Comparison of ENCODE assay signal across 15 cellular contexts in the genomic region with DNA sequence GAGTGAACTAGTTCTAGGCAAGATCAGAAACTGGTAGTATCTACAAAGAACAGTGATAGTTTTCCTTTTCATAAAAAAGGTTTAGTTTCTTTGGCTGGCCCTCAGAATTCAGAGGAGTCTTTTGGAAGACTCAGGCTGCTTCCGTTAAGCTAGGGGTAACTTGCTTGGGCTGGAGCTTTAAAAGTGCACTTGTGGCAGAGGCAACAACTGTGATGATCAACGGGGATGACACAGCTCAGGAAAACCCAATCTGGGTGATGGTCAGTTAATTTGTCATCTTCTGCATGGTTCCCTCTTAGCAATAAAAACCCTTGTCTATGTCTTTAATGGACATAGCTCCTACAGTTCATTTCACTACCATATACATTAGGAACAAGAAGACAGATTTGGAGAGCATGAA. TPM values are rescaled to one million over a fixed set of nuclear protein-coding genes. Genes with fewer than 3 reads are reported as not detected.
DNase-seq lines count a peak whose midpoint lies in the region; ATAC-seq and TF ChIP-seq lines count a peak whose summit lies in the region.
"Had no signal": no experiment of that assay in that cellular context is flagged by ENCODE, and none has a peak within 500 bp of the region (broad histone marks: within the 10 kb centered on the region; RNA-seq: fewer than 3 reads in every experiment).

No MANE protein-coding gene starts in this region.

- H2AFZ ChIP-seq in SK-N-SH (ENCODE audit: low read depth) = no peak overlapping the region

- H3K4me2 ChIP-seq in SK-N-SH (peak overlapping the region; percentile 39), skeletal muscle satellite cell (ENCODE audit: low read length) (peak overlapping the region; percentile 29)

- H3K27me3 ChIP-seq in SK-N-SH (ENCODE audit: insufficient read depth) (no peaks in the 10 kb centered on the region), skeletal muscle satellite cell (ENCODE audit: control insufficient read depth, insufficient read depth, low read length) (no peaks in the 10 kb centered on the region), foreskin keratinocyte (no peaks in the 10 kb centered on the region)
- H3K27me3 ChIP-seq: ovary had no signal

- DNase-seq in SK-N-SH (no peak), T-helper 17 cell (no peak), GM10248 (ENCODE audit: extremely low spot score) (no peak), foreskin keratinocyte (no peak)
- no peak for DNase-seq in effector memory CD8-positive, alpha-beta T cell
- DNase-seq: Karpas-422; NCI-H1105; NCI-H524; ovary; stimulated activated CD4-positive, alpha-beta T cell treated with anti-CD3 and anti-CD28 coated beads, Interleukin-2, amount 100 ng/mL, for 48 hours had no signal

- H3K36me3 ChIP-seq in SK-N-SH (replicated peaks in 1 of 2; ENCODE audit: control insufficient read depth in 1 of 2, insufficient read depth in 2 of 2, low read length in 1 of 2) (no peaks in the 10 kb centered on the region), skeletal muscle satellite cell (ENCODE audit: insufficient read depth, low read length) (no peaks in the 10 kb centered on the region)
- H3K36me3 ChIP-seq: ovary had no signal

- H3K79me2 ChIP-seq in SK-N-SH (ENCODE audit: insufficient read depth) = 0 out of 2 replicates have a peak, but pooled peaks cover 14% of the 10 kb centered on the region

- no peaks in the 10 kb centered on the region for H3K27me3 Mint-ChIP-seq in T-helper 17 cell
- H3K27me3 Mint-ChIP-seq in effector memory CD8-positive, alpha-beta T cell = no peaks in the 10 kb centered on the region

- no peak for TF ChIP-seq EP300 in SK-N-SH (IDR thresholded peaks at IDR 0.05; ENCODE audit: borderline replicate concordance in 1 of 2, low read depth in 1 of 2, low read length in 1 of 2)

- H3K9me3 Mint-ChIP-seq in effector memory CD8-positive, alpha-beta T cell = no peaks in the 10 kb centered on the region
- H3K9me3 Mint-ChIP-seq: activated T-helper 2 cell treated with anti-CD3 and anti-CD28 coated beads, Interferon-gamma antibody, Interleukin-2, Interleukin-4, amounts not matched to agents 10 μg/mL and 5 μg/mL and 100 μg/mL, durations not matched to agents 14 hours and 24 hours and 36 hours had no signal

- WGBS in SK-N-SH (ENCODE audit: low lambda C conversion rate) = 94% methylated on average over 2 of the region's 2 CpGs

- CTCF ChIA-PET in SK-N-SH (lab: Yijun Ruan, JAX) = interaction anchor here (0.9 to 1.4 kb wide), 4 partner anchors 12 to 41 kb away, joined by 3 to 4 read pairs (median 3); no protein-coding TSS in a partner anchor
- CTCF ChIA-PET in GM10248 (lab: Yijun Ruan, JAX) = interaction anchor here (0.9 to 4.4 kb wide), 16 partner anchors 9 to 264 kb away, joined by 3 to 24 read pairs (median 4); no protein-coding TSS in a partner anchor

- ATAC-seq in SK-N-SH treated with all-trans-retinoic acid at 6 μM for 48 hours (no peak), T-helper 17 cell (no peak), GM19328 (IDR thresholded peaks at IDR 0.05; ENCODE audit: unreplicated experiment) (no peak), foreskin keratinocyte (no peak)
- no peak for ATAC-seq in effector memory CD8-positive, alpha-beta T cell (replicated peaks)

- H3K27ac ChIP-seq in SK-N-SH (ENCODE audit: low read depth in 2 of 2, low read length in 1 of 2) = peak overlapping the region in 1 of 2 experiments; percentile 71; a peak in 2 of 4 replicates
- H3K27ac ChIP-seq in foreskin keratinocyte = no peak overlapping the region
- H3K27ac ChIP-seq: 22Rv1, ovary had no signal

- no peaks in the 10 kb centered on the region for H3K9me2 ChIP-seq in SK-N-SH

- no peak overlapping the region for H3K9ac ChIP-seq in SK-N-SH
- peak overlapping the region; percentile 26 for H3K9ac ChIP-seq in skeletal muscle satellite cell (ENCODE audit: low read depth, low read length)

- no peaks in the 10 kb centered on the region for H3K9me3 ChIP-seq in SK-N-SH
- no peaks in the 10 kb centered on the region for H3K9me3 ChIP-seq in T-helper 17 cell (ENCODE audit: control insufficient read depth, low read length, poor library complexity, severe bottlenecking)
- no peaks in the 10 kb centered on the region for H3K9me3 ChIP-seq in skeletal muscle satellite cell (replicated peaks; ENCODE audit: low read length)
- H3K9me3 ChIP-seq: ovary had no signal

- H3K4me3 ChIP-seq in SK-N-SH (ENCODE audit: low read depth in 2 of 2, low read length in 1 of 2) (no peak overlapping the region), skeletal muscle satellite cell (ENCODE audit: low read length) (no peak overlapping the region)
- H3K4me3 ChIP-seq: ovary had no signal

- peak overlapping the region; percentile 3 for H3K4me3 Mint-ChIP-seq in T-helper 17 cell
- H3K4me3 Mint-ChIP-seq in effector memory CD8-positive, alpha-beta T cell = no peak overlapping the region

- no peaks in the 10 kb centered on the region for H4K20me1 ChIP-seq in SK-N-SH (ENCODE audit: insufficient read depth)

- no peak overlapping the region for H3K27ac Mint-ChIP-seq in T-helper 17 cell
- H3K27ac Mint-ChIP-seq in effector memory CD8-positive, alpha-beta T cell = peak overlapping the region; percentile 18 to 41
- H3K27ac Mint-ChIP-seq: activated T-helper 2 cell treated with anti-CD3 and anti-CD28 coated beads, Interferon-gamma antibody, Interleukin-2, Interleukin-4, amounts not matched to agents 10 μg/mL and 5 μg/mL and 100 μg/mL, durations not matched to agents 14 hours and 24 hours and 36 hours had no signal

- H3K4me1 Mint-ChIP-seq in T-helper 17 cell = peaks cover 63% of the 10 kb centered on the region
- H3K4me1 Mint-ChIP-seq in effector memory CD8-positive, alpha-beta T cell (ENCODE audit: low read depth in 2 of 2) = peaks cover 55 to 83% of the 10 kb centered on the region in 2 donors

- H3K36me3 Mint-ChIP-seq in T-helper 17 cell (ENCODE audit: low read depth) = peaks cover 2% of the 10 kb centered on the region
- H3K36me3 Mint-ChIP-seq in effector memory CD8-positive, alpha-beta T cell (ENCODE audit: insufficient read depth) = no peaks in the 10 kb centered on the region

- POLR2A ChIA-PET in SK-N-SH (lab: Yijun Ruan, JAX) = no interaction called here
- POLR2A ChIA-PET in GM10248 (lab: Yijun Ruan, JAX) = interaction anchor here (1.2 kb wide), 1 partner anchor 46 kb away, joined by 3 read pairs; the partner anchor contains the start of gene SGMS1

- TF ChIP-seq CTCF in SK-N-SH (IDR thresholded peaks at IDR 0.05) = no peak
- TF ChIP-seq CTCF in GM10248 (IDR thresholded peaks at IDR 0.05; ENCODE audit: control extremely low read depth, extremely low read depth, low read depth, missing control alignments) = no peak
- no peak for TF ChIP-seq CTCF in foreskin keratinocyte (conservative IDR thresholded peaks at IDR 0.05)

- peaks cover 11% of the 10 kb centered on the region for H3F3A ChIP-seq in SK-N-SH (replicated peaks; ENCODE audit: insufficient read depth)

- no peak for TF ChIP-seq RAD21 in SK-N-SH (IDR thresholded peaks at IDR 0.05; ENCODE audit: low read length)

- H3K4me1 ChIP-seq in SK-N-SH (ENCODE audit: control insufficient read depth in 1 of 2, insufficient read depth in 2 of 2, low read depth in 1 of 2, low read length in 1 of 2) (peaks cover 15 to 25% of the 10 kb centered on the region in 2 experiments), skeletal muscle satellite cell (ENCODE audit: control insufficient read depth, insufficient read depth, low read length) (peaks cover 32% of the 10 kb centered on the region), foreskin keratinocyte (no peaks in the 10 kb centered on the region)

TF ChIP-seq in SK-N-SH treated with all-trans-retinoic acid at 6 μM for 48 hours, 23 proteins besides CTCF, POLR2A, EP300 and RAD21:
- TF ChIP-seq ARNTL (CRISPR knock-in tag; IDR thresholded peaks at IDR 0.05; ENCODE audit: borderline replicate concordance, low read depth) = no peak
- no peak for TF ChIP-seq RARB (CRISPR knock-in tag; IDR thresholded peaks at IDR 0.05)
- no peak for TF ChIP-seq ISL1 (CRISPR knock-in tag; IDR thresholded peaks at IDR 0.05)
- no peak for TF ChIP-seq CREB5 (CRISPR knock-in tag; IDR thresholded peaks at IDR 0.05; ENCODE audit: low read depth)

RNA-seq across cellular contexts. Expression of gene SGMS1, which starts 46.8 kb away (rescaled TPM):
- 6.3 and 7.7 TPM in 2 replicates for polyA plus RNA-seq in SK-N-SH (2012; rRNA removed)
- 7.8 TPM in 2 replicates for polyA plus RNA-seq in SK-N-SH (2012; cell fraction: cytosol; rRNA removed)
- 7.5 and 10.0 TPM in 2 replicates for polyA plus RNA-seq in SK-N-SH (2012; cell fraction: nucleus; rRNA removed)
- total RNA-seq in T-helper 17 cell = 10 to 100 TPM; 45.3 to 51.3 TPM
- 12.7 and 34.7 TPM in 2 replicates for total RNA-seq in skeletal muscle satellite cell (2012; rRNA removed)
- 25.3 and 27.3 TPM in 2 replicates for total RNA-seq in foreskin keratinocyte
- 6.7 and 8.3 TPM in 2 replicates for polyA plus RNA-seq in foreskin keratinocyte
